In the genomic region with DNA sequence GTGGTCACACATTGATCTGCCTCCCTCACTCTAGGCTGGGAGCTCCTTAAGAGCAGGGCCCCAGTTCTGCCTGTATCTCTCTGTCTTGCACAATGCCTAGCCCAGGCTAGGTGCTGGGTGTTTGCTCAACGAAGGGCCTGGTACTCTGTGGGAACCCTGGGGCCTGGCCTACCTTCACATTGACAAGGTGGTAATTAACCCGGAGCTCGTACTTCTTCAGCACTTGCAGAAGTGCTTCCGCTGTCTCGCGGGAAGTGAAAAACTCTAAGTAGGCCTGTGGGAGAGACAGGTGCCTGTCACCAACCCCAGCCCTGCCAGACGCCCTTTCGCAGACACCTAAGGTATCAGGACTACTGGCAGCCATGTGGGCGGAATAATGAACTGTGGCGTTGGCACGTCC, we compare ENCODE assay signal across 14 cellular contexts. TPM values are rescaled to one million over a fixed set of nuclear protein-coding genes. Genes with fewer than 3 reads are reported as not detected.
DNase-seq lines count a peak whose midpoint lies in the region; ATAC-seq, FAIRE-seq and TF ChIP-seq lines count a peak whose summit lies in the region.
"Had no signal": no experiment of that assay in that cellular context is flagged by ENCODE, and none has a peak within 500 bp of the region (broad histone marks: within the 10 kb centered on the region; RNA-seq: fewer than 3 reads in every experiment).

No MANE protein-coding gene starts in this region.

- no peak overlapping the region; the same call in 1 of the 2 replicates for H3K14ac ChIP-seq in H9 (ENCODE audit: insufficient read depth, low read length)

- DNase-seq in H9: no peak
- DNase-seq in breast epithelium (ENCODE audit: low spot score in 2 of 2): peak in 1 of 2 donors; percentile 47
- DNase-seq in kidney: peak; percentile 63
- DNase-seq in stimulated activated effector memory CD8-positive, alpha-beta T cell treated with anti-CD3 and anti-CD28 coated beads, Interleukin-12 subunit alpha, Interleukin-12 subunit beta, amount 100 ng/mL, for 72 hours (ENCODE audit: low spot score in 2 of 2): no peak
- no peak for DNase-seq in stimulated activated CD4-positive, alpha-beta T cell treated with anti-CD3 and anti-CD28 coated beads, Interleukin-4, amount 100 ng/mL, for 4 hours
- DNase-seq in A172 (ENCODE audit: low spot score): no peak
- DNase-seq in activated gamma-delta T cell treated with Interleukin-2 at 50 U/mL for 16 hours: no peak
- DNase-seq: brain microvascular endothelial cell, midbrain, NCI-H526 had no signal

- H2AFZ ChIP-seq in H9 (ENCODE audit: low read length): no peak overlapping the region

- WGBS in H9 (ENCODE audit: extremely low coverage, insufficient read length, low lambda C conversion rate): no CpG with 5 or more reads among the region's 11 CpGs

- peaks cover 6 to 11% of the 10 kb centered on the region in 2 experiments for H3K4me1 Mint-ChIP-seq in H9
- peaks cover 15% of the 10 kb centered on the region for H3K4me1 Mint-ChIP-seq in stimulated activated effector memory CD8-positive, alpha-beta T cell treated with anti-CD3 and anti-CD28 coated beads, Interleukin-12 subunit alpha, Interleukin-12 subunit beta, amount 100 ng/mL, for 72 hours

- H3K23ac ChIP-seq in H9 (ENCODE audit: insufficient read length, low read depth, low read length): no peak overlapping the region

- H3K23me2 ChIP-seq in H9 (ENCODE audit: insufficient read length, low read depth, low read length, poor library complexity, severe bottlenecking): no peaks in the 10 kb centered on the region

- H3K9me3 ChIP-seq in H9 (ENCODE audit: control insufficient read depth, low read depth, low read length) (no peaks in the 10 kb centered on the region), breast epithelium (no peaks in the 10 kb centered on the region), kidney (ENCODE audit: control insufficient read depth in 1 of 2, low read length in 2 of 2) (no peaks in the 10 kb centered on the region)
- H3K9me3 ChIP-seq: BLaER1 had no signal

- no peaks in the 10 kb centered on the region for H3K79me2 ChIP-seq in H9 (ENCODE audit: insufficient read depth, low read length)

- H3K4me1 ChIP-seq in H9 (ENCODE audit: insufficient read depth, low read length) (peaks cover 2% of the 10 kb centered on the region; the same call in 1 of the 2 replicates), breast epithelium (peaks cover 0 to 8% of the 10 kb centered on the region in 2 donors), kidney (ENCODE audit: control insufficient read depth in 1 of 2, insufficient read depth in 1 of 2, low read depth in 1 of 2, low read length in 2 of 2) (peaks cover 39 to 51% of the 10 kb centered on the region in 2 donors)

- H2BK120ac ChIP-seq in H9 (ENCODE audit: low read depth, low read length, poor library complexity, severe bottlenecking): no peak overlapping the region

- TF ChIP-seq CTCF in H9 (conservative IDR thresholded peaks at IDR 0.05): no peak
- TF ChIP-seq CTCF in breast epithelium (IDR thresholded peaks at IDR 0.05): no peak
- TF ChIP-seq CTCF in kidney (IDR thresholded peaks at IDR 0.05; ENCODE audit: borderline replicate concordance, extremely low read depth, insufficient read depth): no peak

- H3K27ac ChIP-seq in H9 (ENCODE audit: insufficient read length, low read depth, low read length) (no peak overlapping the region), breast epithelium (peak overlapping the region; percentile 88 to 97), kidney (ENCODE audit: low read depth in 2 of 2, low read length in 2 of 2) (peak overlapping the region; percentile 90 to 97)
- H3K27ac ChIP-seq: brain microvascular endothelial cell had no signal

- H3K9ac ChIP-seq in H9 (ENCODE audit: extremely low read depth, insufficient read length, low read length) (no peak overlapping the region), kidney (ENCODE audit: low read length in 2 of 2) (no peak overlapping the region)

- H3K9me3 Mint-ChIP-seq in H9: no peaks in the 10 kb centered on the region
- H3K9me3 Mint-ChIP-seq in stimulated activated effector memory CD8-positive, alpha-beta T cell treated with anti-CD3 and anti-CD28 coated beads, Interleukin-12 subunit alpha, Interleukin-12 subunit beta, amount 100 ng/mL, for 72 hours: no peaks in the 10 kb centered on the region

- no peak overlapping the region for H3T11ph ChIP-seq in H9 (ENCODE audit: low read length)

- H3K36me3 Mint-ChIP-seq in H9 (ENCODE audit: insufficient read depth in 1 of 3, low read depth in 3 of 3): peaks cover 12 to 41% (median 36%) of the 10 kb centered on the region in 3 experiments; a peak in 6 of 7 replicates
- peaks cover 31% of the 10 kb centered on the region for H3K36me3 Mint-ChIP-seq in stimulated activated effector memory CD8-positive, alpha-beta T cell treated with anti-CD3 and anti-CD28 coated beads, Interleukin-12 subunit alpha, Interleukin-12 subunit beta, amount 100 ng/mL, for 72 hours

- no peak overlapping the region for H2BK20ac ChIP-seq in H9 (ENCODE audit: low read depth, low read length, poor library complexity, severe bottlenecking)

- H4K5ac ChIP-seq in H9 (ENCODE audit: insufficient read length, low read depth, low read length): no peak overlapping the region

- no peak overlapping the region for H2BK12ac ChIP-seq in H9 (ENCODE audit: insufficient read length, low read depth, low read length)

- no peaks in the 10 kb centered on the region for H3K27me3 Mint-ChIP-seq in H9 (ENCODE audit: low read depth)

- H4K91ac ChIP-seq in H9 (ENCODE audit: insufficient read length, low read depth, low read length): no peak overlapping the region

- intact Hi-C loops in breast epithelium (cut with DNase I; ENCODE audit: low total_unique reads): no loop called here
- intact Hi-C loops in kidney (cut with DNase I): no loop called here

- no peak overlapping the region for H2AK5ac ChIP-seq in H9 (ENCODE audit: insufficient read length, low read length)

- H3K18ac ChIP-seq in H9 (ENCODE audit: insufficient read length, low read depth, low read length): no peak overlapping the region

- H4K20me1 ChIP-seq in H9 (ENCODE audit: control insufficient read depth, insufficient read depth, insufficient read length): no peaks in the 10 kb centered on the region
- H4K20me1 ChIP-seq: BLaER1 had no signal

- no peak overlapping the region for H3K4me3 Mint-ChIP-seq in H9
- no peak overlapping the region for H3K4me3 Mint-ChIP-seq in stimulated activated effector memory CD8-positive, alpha-beta T cell treated with anti-CD3 and anti-CD28 coated beads, Interleukin-12 subunit alpha, Interleukin-12 subunit beta, amount 100 ng/mL, for 72 hours

- no peak overlapping the region for H3K4ac ChIP-seq in H9 (ENCODE audit: low read depth, low read length)

- H3K4me3 ChIP-seq in breast epithelium: no peak overlapping the region
- no peak overlapping the region for H3K4me3 ChIP-seq in kidney (ENCODE audit: low read length in 2 of 2)
- H3K4me3 ChIP-seq: BLaER1 had no signal

- no peak overlapping the region for H3K4me2 ChIP-seq in H9 (ENCODE audit: insufficient read depth, insufficient read length, low read length)
- H3K4me2 ChIP-seq: BLaER1 had no signal

- H2BK15ac ChIP-seq in H9 (ENCODE audit: low read depth, low read length): no peak overlapping the region

- H2BK5ac ChIP-seq in H9 (ENCODE audit: insufficient read length, low read length): no peak overlapping the region

- no peak overlapping the region for H4K8ac ChIP-seq in H9 (replicated peaks; ENCODE audit: insufficient read length, low read depth, low read length)

- no peaks in the 10 kb centered on the region for H3K27me3 ChIP-seq in H9 (ENCODE audit: insufficient read depth, low read length)
- no peaks in the 10 kb centered on the region for H3K27me3 ChIP-seq in breast epithelium
- H3K27me3 ChIP-seq: BLaER1, brain microvascular endothelial cell had no signal

- H3K79me1 ChIP-seq in H9 (ENCODE audit: insufficient read depth, low read depth, low read length, poor library complexity, severe bottlenecking): no peaks in the 10 kb centered on the region

- no peak overlapping the region for H3K56ac ChIP-seq in H9 (ENCODE audit: insufficient read length, low read depth, low read length)

- no peak for ATAC-seq in stimulated activated effector memory CD8-positive, alpha-beta T cell treated with anti-CD3 and anti-CD28 coated beads, Interleukin-12 subunit alpha, Interleukin-12 subunit beta, amount 100 ng/mL, for 72 hours
- ATAC-seq in GM18909 (IDR thresholded peaks at IDR 0.05; ENCODE audit: poor library complexity, unreplicated experiment): no peak
- ATAC-seq: HCT116 had no signal

- no peak for FAIRE-seq in kidney (lab: Jason Lieb, UNC)

- H3K36me3 ChIP-seq in breast epithelium: peaks cover 5% of the 10 kb centered on the region
- H3K36me3 ChIP-seq in kidney (ENCODE audit: control insufficient read depth in 1 of 2, insufficient read depth in 2 of 2, low read length in 2 of 2): peaks cover 10 to 58% of the 10 kb centered on the region in 2 donors

- peak overlapping the region in 2 of 3 experiments; percentile 20 to 45; a peak in 1 of 7 replicates for H3K27ac Mint-ChIP-seq in H9
- H3K27ac Mint-ChIP-seq in stimulated activated effector memory CD8-positive, alpha-beta T cell treated with anti-CD3 and anti-CD28 coated beads, Interleukin-12 subunit alpha, Interleukin-12 subunit beta, amount 100 ng/mL, for 72 hours: peak overlapping the region; percentile 87

- no peak for TF ChIP-seq POLR2A in breast epithelium (IDR thresholded peaks at IDR 0.05)

RNA-seq across cellular contexts. Expression of gene MTHFR, which starts 13.7 kb away (rescaled TPM):
- total RNA-seq in H9 (2021) (18.2 and 18.4 TPM in 2 replicates), breast epithelium (10 to 100 TPM; 24.6 to 42.0 (median 30.0) TPM), kidney (65.5 TPM)
- polyA plus RNA-seq in kidney (ENCODE audit: insufficient read depth, low read depth, low replicate concordance): 10.6 TPM
- total RNA-seq in A172 (2014; rRNA removed; shearing (Covaris generic)): 3.5 and 4.6 TPM in 2 replicates

RNA-seq across cellular contexts. Expression of gene CLCN6, which starts 13.9 kb away (rescaled TPM):
- total RNA-seq in H9 (2021) (20.5 and 20.7 TPM in 2 replicates), breast epithelium (10 to 100 TPM; 14.6 to 21.1 (median 16.7) TPM), kidney (26.0 TPM)
- polyA plus RNA-seq in kidney (ENCODE audit: insufficient read depth, low read depth, low replicate concordance): 7.1 TPM
- 1.3 and 4.1 TPM in 2 replicates for total RNA-seq in A172 (2014; rRNA removed; shearing (Covaris generic))

RNA-seq across cellular contexts. Expression of gene C1orf167, which starts 30.1 kb away (rescaled TPM):
- total RNA-seq in H9 (2021): 0.39 TPM in 1 of 2 replicates, not detected in the other
- 1 to 10 TPM in 1 of 3 donors, not detected in 2; 1.3 TPM for total RNA-seq in breast epithelium
- total RNA-seq in kidney: 4.2 TPM
- 1.9 TPM for polyA plus RNA-seq in kidney (ENCODE audit: insufficient read depth, low read depth, low replicate concordance)
- total RNA-seq in A172 (2014; rRNA removed; shearing (Covaris generic)): not detected in 2 replicates

RNA-seq across cellular contexts. Expression of gene NPPA, which starts 55.5 kb away (rescaled TPM):
- not detected in 2 replicates for total RNA-seq in H9 (2021)
- total RNA-seq in breast epithelium: under 1 TPM in 1 of 3 donors, not detected in 2; 0.66 TPM
- total RNA-seq in kidney: 0.50 TPM
- polyA plus RNA-seq in kidney (ENCODE audit: insufficient read depth, low read depth, low replicate concordance): not detected
- total RNA-seq in A172 (2014; rRNA removed; shearing (Covaris generic)): not detected in 2 replicates
- total RNA-seq: subcutaneous adipose tissue had no signal

RNA-seq across cellular contexts. Expression of gene AGTRAP, which starts 56.2 kb away (rescaled TPM):
- total RNA-seq in H9 (2021) (58.8 and 60.9 TPM in 2 replicates), breast epithelium (10 to 100 TPM; 61.9 to 74.7 (median 66.4) TPM), kidney (66.1 TPM)
- 140 TPM for polyA plus RNA-seq in kidney (ENCODE audit: insufficient read depth, low read depth, low replicate concordance)
- 36.5 and 41.7 TPM in 2 replicates for total RNA-seq in A172 (2014; rRNA removed; shearing (Covaris generic))
